9 cellular contexts compared by ENCODE assay signal in genomic region chr18:13465476-13465875, GRCh38.
DNase-seq lines count a peak whose midpoint lies in the region; ATAC-seq and TF ChIP-seq lines count a peak whose summit lies in the region.
"Had no signal": no experiment of that assay in that cellular context is flagged by ENCODE, and none has a peak within 500 bp of the region (broad histone marks: within the 10 kb centered on the region; RNA-seq: fewer than 3 reads in every experiment).

No MANE protein-coding gene starts in this region.

- H3K4me3 Mint-ChIP-seq in CD14-positive monocyte: peak overlapping the region; percentile 84 to 93
- peak overlapping the region; percentile 90 for H3K4me3 Mint-ChIP-seq in activated T-helper 1 cell treated with anti-CD3 and anti-CD28 coated beads, Interleukin-12 subunit alpha, Interleukin-12 subunit beta, Interleukin-2, Interleukin-4 antibody, amounts not matched to agents 30 ng/mL and 10 ng/mL and 1 ng/mL, durations not matched to agents 14 hours and 24 hours and 36 hours
- no peak overlapping the region for H3K4me3 Mint-ChIP-seq in type B pancreatic cell

- intact Hi-C loops in CD14-positive monocyte (cut with micrococcal nuclease): loop anchor here in 1 of 2 donors (10.0 kb wide), 1 partner anchor 251 kb away; the partner anchor contains the start of gene LDLRAD4
- intact Hi-C loops in activated T-helper 1 cell treated with anti-CD3 and anti-CD28 coated beads, Interleukin-12 subunit alpha, Interleukin-12 subunit beta, Interleukin-2, Interleukin-4 antibody, amounts not matched to agents 30 ng/mL and 10 ng/mL and 1 ng/mL, durations not matched to agents 14 hours and 24 hours and 36 hours (cut with micrococcal nuclease): loop anchor here (2.0 to 5.0 kb wide), 4 partner anchors 27 to 167 kb away; no protein-coding TSS in a partner anchor

- no peaks in the 10 kb centered on the region for H3K27me3 ChIP-seq in lung (ENCODE audit: control insufficient read depth, insufficient read depth)

- DNase-seq in CD14-positive monocyte (ENCODE audit: low spot score): no peak
- DNase-seq in activated T-helper 1 cell treated with anti-CD3 and anti-CD28 coated beads, Interleukin-12 subunit alpha, Interleukin-12 subunit beta, Interleukin-2, Interleukin-4 antibody, amounts not matched to agents 30 ng/mL and 10 ng/mL and 1 ng/mL, durations not matched to agents 14 hours and 24 hours and 36 hours (ENCODE audit: low spot score): no peak
- no peak for DNase-seq in lung (ENCODE audit: low spot score)
- DNase-seq in HuH-7.5 (ENCODE audit: low spot score): no peak
- DNase-seq in type B pancreatic cell (ENCODE audit: extremely low spot score, unreplicated experiment): no peak
- no peak for DNase-seq in stimulated activated CD4-positive, alpha-beta T cell treated with anti-CD3 and anti-CD28 coated beads, Interleukin-15, amount 100 ng/mL, for 24 hours
- DNase-seq: NCI-H82 had no signal

- peaks cover 2 to 10% (median 5%) of the 10 kb centered on the region in 7 donors for H3K9me3 Mint-ChIP-seq in CD14-positive monocyte
- peaks cover 16% of the 10 kb centered on the region for H3K9me3 Mint-ChIP-seq in activated T-helper 1 cell treated with anti-CD3 and anti-CD28 coated beads, Interleukin-12 subunit alpha, Interleukin-12 subunit beta, Interleukin-2, Interleukin-4 antibody, amounts not matched to agents 30 ng/mL and 10 ng/mL and 1 ng/mL, durations not matched to agents 14 hours and 24 hours and 36 hours
- peaks cover 8% of the 10 kb centered on the region for H3K9me3 Mint-ChIP-seq in type B pancreatic cell

- peak overlapping the region in 1 of 2 donors; percentile 87 for H3K27ac ChIP-seq in lung (ENCODE audit: low read depth in 1 of 2, low read length in 1 of 2)

- peaks cover 0 to 13% of the 10 kb centered on the region in 2 donors for H3K4me1 ChIP-seq in lung (ENCODE audit: control insufficient read depth in 2 of 2, insufficient read depth in 2 of 2, low read length in 2 of 2)

- H3K36me3 Mint-ChIP-seq in CD14-positive monocyte: peaks cover 12 to 14% of the 10 kb centered on the region in 2 donors
- H3K36me3 Mint-ChIP-seq in activated T-helper 1 cell treated with anti-CD3 and anti-CD28 coated beads, Interleukin-12 subunit alpha, Interleukin-12 subunit beta, Interleukin-2, Interleukin-4 antibody, amounts not matched to agents 30 ng/mL and 10 ng/mL and 1 ng/mL, durations not matched to agents 14 hours and 24 hours and 36 hours (ENCODE audit: low read depth): peaks cover 30% of the 10 kb centered on the region
- H3K36me3 Mint-ChIP-seq in type B pancreatic cell: no peaks in the 10 kb centered on the region

- 25 to 40% methylated on average over 5 of the region's 5 CpGs for WGBS in lung, 2 donors

- TF ChIP-seq CTCF in CD14-positive monocyte (IDR thresholded peaks at IDR 0.05) (no peak), lung (IDR thresholded peaks at IDR 0.05; ENCODE audit: control extremely low read depth, extremely low read depth) (no peak), type B pancreatic cell (conservative IDR thresholded peaks at IDR 0.05) (no peak)

- no peaks in the 10 kb centered on the region for H3K36me3 ChIP-seq in lung (ENCODE audit: control insufficient read depth in 2 of 2, insufficient read depth in 2 of 2, low read length in 2 of 2)

- no peak overlapping the region for H3K4me3 ChIP-seq in lung

- ATAC-seq in GM21723 (IDR thresholded peaks at IDR 0.05; ENCODE audit: unreplicated experiment) (peak; percentile 13), lung (ENCODE audit: insufficient read depth, low FRiP score) (peak; percentile 20), GM18858 (IDR thresholded peaks at IDR 0.05; ENCODE audit: unreplicated experiment) (no peak)

- H3K4me1 Mint-ChIP-seq in CD14-positive monocyte: peaks cover 56% of the 10 kb centered on the region
- H3K4me1 Mint-ChIP-seq in activated T-helper 1 cell treated with anti-CD3 and anti-CD28 coated beads, Interleukin-12 subunit alpha, Interleukin-12 subunit beta, Interleukin-2, Interleukin-4 antibody, amounts not matched to agents 30 ng/mL and 10 ng/mL and 1 ng/mL, durations not matched to agents 14 hours and 24 hours and 36 hours (ENCODE audit: low read depth): peaks cover 63% of the 10 kb centered on the region
- H3K4me1 Mint-ChIP-seq in type B pancreatic cell (ENCODE audit: unreplicated experiment): no peaks in the 10 kb centered on the region

- H3K27me3 Mint-ChIP-seq in CD14-positive monocyte (ENCODE audit: low read depth in 3 of 3) (peaks cover 0 to 1% (median 0%) of the 10 kb centered on the region in 3 donors), type B pancreatic cell (peaks cover 4% of the 10 kb centered on the region)
- no peaks in the 10 kb centered on the region for H3K27me3 Mint-ChIP-seq in activated T-helper 1 cell treated with anti-CD3 and anti-CD28 coated beads, Interleukin-12 subunit alpha, Interleukin-12 subunit beta, Interleukin-2, Interleukin-4 antibody, amounts not matched to agents 30 ng/mL and 10 ng/mL and 1 ng/mL, durations not matched to agents 14 hours and 24 hours and 36 hours (ENCODE audit: insufficient read depth)

- H3K9me3 ChIP-seq in lung (ENCODE audit: control insufficient read depth in 2 of 2, insufficient read depth in 1 of 2, low read length in 1 of 2): peaks cover 0 to 4% of the 10 kb centered on the region in 2 donors

- H3K27ac Mint-ChIP-seq in CD14-positive monocyte (peak overlapping the region; percentile 91 to 97 (median 95)), type B pancreatic cell (no peak overlapping the region)
- peak overlapping the region; percentile 90 for H3K27ac Mint-ChIP-seq in activated T-helper 1 cell treated with anti-CD3 and anti-CD28 coated beads, Interleukin-12 subunit alpha, Interleukin-12 subunit beta, Interleukin-2, Interleukin-4 antibody, amounts not matched to agents 30 ng/mL and 10 ng/mL and 1 ng/mL, durations not matched to agents 14 hours and 24 hours and 36 hours
